ENCODE assay signal across 12 cellular contexts in genomic region chr1:205913451-205914204, GRCh38. TPM values are rescaled to one million over a fixed set of nuclear protein-coding genes. Genes with fewer than 3 reads are reported as not detected.
DNase-seq lines count a peak whose midpoint lies in the region; ATAC-seq, FAIRE-seq and TF ChIP-seq lines count a peak whose summit lies in the region.
"Had no signal": no experiment of that assay in that cellular context is flagged by ENCODE, and none has a peak within 500 bp of the region (broad histone marks: within the 10 kb centered on the region; RNA-seq: fewer than 3 reads in every experiment).

No MANE protein-coding gene starts in this region.

- peaks cover 17% of the 10 kb centered on the region for H3K27me3 Mint-ChIP-seq in activated CD4-positive, alpha-beta memory T cell treated with anti-CD3 and anti-CD28 coated beads, Interleukin-2, amount 10 ng/mL, durations not matched to agents 7 days and 5 days

- H3K9me3 ChIP-seq in pancreas, result no peaks in the 10 kb centered on the region

- H3K4me1 ChIP-seq in pancreas, result peaks cover 16 to 36% (median 29%) of the 10 kb centered on the region in 3 donors

- H3K27ac ChIP-seq in pancreas, result peak overlapping the region in 3 of 4 donors; percentile 5 to 27 (median 9)

- no peaks in the 10 kb centered on the region for H3K9me3 Mint-ChIP-seq in activated CD4-positive, alpha-beta memory T cell treated with anti-CD3 and anti-CD28 coated beads, Interleukin-2, amount 10 ng/mL, durations not matched to agents 7 days and 5 days

- no peaks in the 10 kb centered on the region for H3K4me1 Mint-ChIP-seq in activated CD4-positive, alpha-beta memory T cell treated with anti-CD3 and anti-CD28 coated beads, Interleukin-2, amount 10 ng/mL, durations not matched to agents 7 days and 5 days

- no peak overlapping the region for H3K4me3 Mint-ChIP-seq in activated CD4-positive, alpha-beta memory T cell treated with anti-CD3 and anti-CD28 coated beads, Interleukin-2, amount 10 ng/mL, durations not matched to agents 7 days and 5 days

- CTCF ChIA-PET in activated CD4-positive, alpha-beta memory T cell treated with anti-CD3 and anti-CD28 coated beads, Interleukin-2, amount 10 ng/mL, durations not matched to agents 7 days and 5 days (lab: Charles Lee), result no interaction called here

- no peak for FAIRE-seq in pancreas (lab: Jason Lieb, UNC)

- H3K4me3 ChIP-seq in fibroblast of the aortic adventitia (ENCODE audit: low read depth, low read length), result no peak overlapping the region
- no peak overlapping the region for H3K4me3 ChIP-seq in pancreas

- ATAC-seq in pancreas (peak; percentile 43 to 80 (median 58)), HG02884 (IDR thresholded peaks at IDR 0.05; ENCODE audit: unreplicated experiment) (no peak)

- DNase-seq in Ammon's horn (ENCODE audit: low spot score) (peak; percentile 66), NCI-H69 (lab: John Stamatoyannopoulos, UW) (peak; percentile 58), fibroblast of the aortic adventitia (ENCODE audit: low read depth) (peak; percentile 93), pancreas (peak in 5 of 6 donors; percentile 40 to 83 (median 74)), Kasumi-1 (lab: John Stamatoyannopoulos, UW) (no peak)
- DNase-seq in activated CD4-positive, alpha-beta memory T cell treated with anti-CD3 and anti-CD28 coated beads, Interleukin-2, amount 10 ng/mL, durations not matched to agents 7 days and 5 days, result no peak
- DNase-seq in stimulated activated CD4-positive, alpha-beta T cell treated with anti-CD3 and anti-CD28 coated beads, Interleukin-12 subunit alpha, Interleukin-12 subunit beta, amount 100 ng/mL, for 4 hours, result no peak
- DNase-seq: activated effector memory CD4-positive, alpha-beta T cell treated with Interleukin-2 at 50 U/mL for 16 hours; COR-L47; NCI-H1092 treated with DMSO at 0.1 percent for 48 hours; OCI-M1 had no signal

- no peak overlapping the region for H3K27ac Mint-ChIP-seq in activated CD4-positive, alpha-beta memory T cell treated with anti-CD3 and anti-CD28 coated beads, Interleukin-2, amount 10 ng/mL, durations not matched to agents 7 days and 5 days

- TF ChIP-seq CTCF in fibroblast of the aortic adventitia (IDR thresholded peaks at IDR 0.05; ENCODE audit: insufficient read depth, low read length) (no peak), pancreas (IDR thresholded peaks at IDR 0.05) (no peak)

- no peaks in the 10 kb centered on the region for H3K27me3 ChIP-seq in pancreas

- no peaks in the 10 kb centered on the region for H3K36me3 ChIP-seq in pancreas

- 5 to 9% methylated on average over 4 of the region's 4 CpGs for WGBS in pancreas, 2 donors

- POLR2A ChIA-PET in activated CD4-positive, alpha-beta memory T cell treated with anti-CD3 and anti-CD28 coated beads, Interleukin-2, amount 10 ng/mL, durations not matched to agents 7 days and 5 days (lab: Charles Lee), result no interaction called here

- intact Hi-C loops in pancreas (cut with DNase I), result loop anchor here in 2 of 3 donors (10.0 kb wide), 1 partner anchor 119 kb away; no protein-coding TSS in a partner anchor

- H3K36me3 Mint-ChIP-seq in activated CD4-positive, alpha-beta memory T cell treated with anti-CD3 and anti-CD28 coated beads, Interleukin-2, amount 10 ng/mL, durations not matched to agents 7 days and 5 days (ENCODE audit: low read depth), result no peaks in the 10 kb centered on the region

RNA-seq across cellular contexts. Expression of gene SLC26A9, which starts 29.6 kb away (rescaled TPM):
- not detected in 2 replicates for total RNA-seq in fibroblast of the aortic adventitia (ENCODE audit: low replicate concordance)
- total RNA-seq in pancreas, result 1 to 10 TPM in 2 of 6 donors, under 1 TPM in 4; 0.56 to 6.5 (median 0.83) TPM
- polyA plus RNA-seq in pancreas, result 1 to 10 TPM; 1.5 to 2.9 TPM
- total RNA-seq in activated CD4-positive, alpha-beta memory T cell treated with anti-CD3 and anti-CD28 coated beads, Interleukin-2, amount 10 ng/mL, durations not matched to agents 7 days and 5 days, result not detected

Comparison
In these comparisons a context has a peak if more than half of its experiments do, and no peak if none do; other contexts are left out.
1. DNase-seq: peak in Ammon's horn (single experiment), NCI-H69 (single experiment), fibroblast of the aortic adventitia (single experiment) and pancreas (5 of 6); none in activated CD4-positive, alpha-beta memory T cell treated with anti-CD3 and anti-CD28 coated beads, Interleukin-2, amount 10 ng/mL, durations not matched to agents 7 days and 5 days (single experiment), Kasumi-1 (0 of 2) and stimulated activated CD4-positive, alpha-beta T cell treated with anti-CD3 and anti-CD28 coated beads, Interleukin-12 subunit alpha, Interleukin-12 subunit beta, amount 100 ng/mL, for 4 hours (single experiment).